8 cellular contexts compared by ENCODE assay signal in the genomic region with DNA sequence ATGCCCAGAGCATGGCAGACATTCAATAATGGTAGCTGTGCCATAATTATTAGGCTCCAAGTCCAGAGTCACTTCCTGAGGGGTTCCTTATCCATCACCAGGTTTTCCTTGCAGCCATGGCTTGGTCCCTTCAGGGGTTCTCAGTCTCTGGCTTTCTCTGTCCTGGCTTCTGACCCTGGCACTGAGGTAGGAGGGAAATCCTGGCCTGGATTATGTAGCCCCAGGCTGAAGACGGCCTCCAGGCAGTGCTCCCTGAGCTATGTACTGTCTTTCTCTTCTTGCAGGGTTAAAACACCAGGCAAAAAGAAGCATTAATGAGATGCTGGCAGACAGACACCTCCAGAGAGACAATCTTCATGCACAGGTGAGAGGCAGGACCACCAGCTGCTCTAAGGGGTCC. TPM values are rescaled to one million over a fixed set of nuclear protein-coding genes. Genes with fewer than 3 reads are reported as not detected.
DNase-seq lines count a peak whose midpoint lies in the region; ATAC-seq, FAIRE-seq and TF ChIP-seq lines count a peak whose summit lies in the region.

No MANE protein-coding gene starts in this region.

- H3K4me1 ChIP-seq in Karpas-422 (ENCODE audit: low read length), result no peaks in the 10 kb centered on the region
- H3K4me1 ChIP-seq in pancreas, result no peaks in the 10 kb centered on the region

- no peak overlapping the region for H3K9ac ChIP-seq in Karpas-422 (ENCODE audit: low read length)

- no peaks in the 10 kb centered on the region for H3K27me3 Mint-ChIP-seq in activated CD4-positive, alpha-beta memory T cell treated with anti-CD3 and anti-CD28 coated beads for 36 hours
- H3K27me3 Mint-ChIP-seq in activated CD4-positive, alpha-beta memory T cell treated with anti-CD3 and anti-CD28 coated beads, Interleukin-2, amount 10 ng/mL, durations not matched to agents 7 days and 5 days, result no peaks in the 10 kb centered on the region

- no peak for FAIRE-seq in pancreas (lab: Jason Lieb, UNC)

- H3K36me3 ChIP-seq in Karpas-422 (ENCODE audit: insufficient read depth, low read length), result no peaks in the 10 kb centered on the region
- H3K36me3 ChIP-seq in pancreas, result no peaks in the 10 kb centered on the region

- H3K9me2 ChIP-seq in Karpas-422 (replicated peaks; ENCODE audit: insufficient read depth, low read length), result no peaks in the 10 kb centered on the region

- H3K4me2 ChIP-seq in Karpas-422 (ENCODE audit: low read depth, low read length, poor library complexity, severe bottlenecking), result no peak overlapping the region

- POLR2A ChIA-PET in activated CD4-positive, alpha-beta memory T cell treated with anti-CD3 and anti-CD28 coated beads for 36 hours (lab: Charles Lee), result no interaction called here
- POLR2A ChIA-PET in activated CD4-positive, alpha-beta memory T cell treated with anti-CD3 and anti-CD28 coated beads, Interleukin-2, amount 10 ng/mL, durations not matched to agents 7 days and 5 days (lab: Charles Lee), result no interaction called here

- no peaks in the 10 kb centered on the region for H3K9me3 Mint-ChIP-seq in activated CD4-positive, alpha-beta memory T cell treated with anti-CD3 and anti-CD28 coated beads for 36 hours
- no peaks in the 10 kb centered on the region for H3K9me3 Mint-ChIP-seq in activated CD4-positive, alpha-beta memory T cell treated with anti-CD3 and anti-CD28 coated beads, Interleukin-2, amount 10 ng/mL, durations not matched to agents 7 days and 5 days

- H4K20me1 ChIP-seq in Karpas-422 (ENCODE audit: insufficient read depth, low read depth, low read length), result no peaks in the 10 kb centered on the region; the same call in 1 of the 2 replicates

- CTCF ChIA-PET in activated CD4-positive, alpha-beta memory T cell treated with anti-CD3 and anti-CD28 coated beads for 36 hours (lab: Charles Lee), result interaction anchor here (9.3 kb wide), 1 partner anchor 114 kb away, joined by 196 read pairs; no protein-coding TSS in a partner anchor
- CTCF ChIA-PET in activated CD4-positive, alpha-beta memory T cell treated with anti-CD3 and anti-CD28 coated beads, Interleukin-2, amount 10 ng/mL, durations not matched to agents 7 days and 5 days (lab: Charles Lee), result interaction anchor here (0.6 to 1.6 kb wide), 2 partner anchors 105 to 114 kb away, joined by 3 read pairs; no protein-coding TSS in a partner anchor

- ATAC-seq in pancreas (peak; percentile 64 to 81 (median 78)), GM19351 (IDR thresholded peaks at IDR 0.05; ENCODE audit: unreplicated experiment) (no peak)

- no peak for TF ChIP-seq CTCF in pancreas (IDR thresholded peaks at IDR 0.05)

- DNase-seq in activated CD4-positive, alpha-beta memory T cell treated with anti-CD3 and anti-CD28 coated beads for 36 hours, result peak; percentile 26
- no peak for DNase-seq in activated CD4-positive, alpha-beta memory T cell treated with anti-CD3 and anti-CD28 coated beads, Interleukin-2, amount 10 ng/mL, durations not matched to agents 7 days and 5 days
- DNase-seq in Karpas-422 (peak; percentile 88), SHP77 (lab: John Stamatoyannopoulos, UW) (peak; percentile 41 to 64), erythroblast (lab: John Stamatoyannopoulos, UW) (peak; percentile 63 to 68), pancreas (peak in 4 of 6 donors; percentile 30 to 66 (median 42)), GOT3 (lab: John Stamatoyannopoulos, UW) (no peak)

- H3K36me3 Mint-ChIP-seq in activated CD4-positive, alpha-beta memory T cell treated with anti-CD3 and anti-CD28 coated beads for 36 hours, result no peaks in the 10 kb centered on the region
- no peaks in the 10 kb centered on the region for H3K36me3 Mint-ChIP-seq in activated CD4-positive, alpha-beta memory T cell treated with anti-CD3 and anti-CD28 coated beads, Interleukin-2, amount 10 ng/mL, durations not matched to agents 7 days and 5 days (ENCODE audit: low read depth)

- H3K4me3 ChIP-seq in Karpas-422 (ENCODE audit: low read length) (no peak overlapping the region), pancreas (no peak overlapping the region)

- WGBS in pancreas, 2 donors, result 27% methylated on average over 1 of the region's 1 CpG

- H3K79me2 ChIP-seq in Karpas-422 (ENCODE audit: low read length), result no peaks in the 10 kb centered on the region

- no peaks in the 10 kb centered on the region for H3K4me1 Mint-ChIP-seq in activated CD4-positive, alpha-beta memory T cell treated with anti-CD3 and anti-CD28 coated beads for 36 hours (ENCODE audit: low read depth)
- H3K4me1 Mint-ChIP-seq in activated CD4-positive, alpha-beta memory T cell treated with anti-CD3 and anti-CD28 coated beads, Interleukin-2, amount 10 ng/mL, durations not matched to agents 7 days and 5 days, result no peaks in the 10 kb centered on the region

- no peak overlapping the region for H3K27ac Mint-ChIP-seq in activated CD4-positive, alpha-beta memory T cell treated with anti-CD3 and anti-CD28 coated beads for 36 hours
- H3K27ac Mint-ChIP-seq in activated CD4-positive, alpha-beta memory T cell treated with anti-CD3 and anti-CD28 coated beads, Interleukin-2, amount 10 ng/mL, durations not matched to agents 7 days and 5 days, result no peak overlapping the region

- H3K9me3 ChIP-seq in Karpas-422 (ENCODE audit: low read length) (no peaks in the 10 kb centered on the region), pancreas (no peaks in the 10 kb centered on the region)

- intact Hi-C loops in activated CD4-positive, alpha-beta memory T cell treated with anti-CD3 and anti-CD28 coated beads for 36 hours (cut with micrococcal nuclease), result no loop called here
- intact Hi-C loops in pancreas (cut with DNase I), result loop anchor here in 2 of 3 donors (5.0 kb wide), 3 partner anchors 112 to 182 kb away; no protein-coding TSS in a partner anchor

- H3K4me3 Mint-ChIP-seq in activated CD4-positive, alpha-beta memory T cell treated with anti-CD3 and anti-CD28 coated beads for 36 hours, result no peak overlapping the region
- no peak overlapping the region for H3K4me3 Mint-ChIP-seq in activated CD4-positive, alpha-beta memory T cell treated with anti-CD3 and anti-CD28 coated beads, Interleukin-2, amount 10 ng/mL, durations not matched to agents 7 days and 5 days

- H3K27me3 ChIP-seq in Karpas-422 (ENCODE audit: low read length) (no peaks in the 10 kb centered on the region), pancreas (no peaks in the 10 kb centered on the region)

- TF ChIP-seq POLR2A in erythroblast (IDR thresholded peaks at IDR 0.05; ENCODE audit: low read length), result no peak

- H3K27ac ChIP-seq in Karpas-422 (ENCODE audit: low read length) (no peak overlapping the region), pancreas (no peak overlapping the region)

- no peak overlapping the region for H2AFZ ChIP-seq in Karpas-422 (ENCODE audit: low read length)

RNA-seq across cellular contexts. Expression of gene PADI3, which starts 9.5 kb away (rescaled TPM):
- not detected for total RNA-seq in activated CD4-positive, alpha-beta memory T cell treated with anti-CD3 and anti-CD28 coated beads for 36 hours
- total RNA-seq in activated CD4-positive, alpha-beta memory T cell treated with anti-CD3 and anti-CD28 coated beads, Interleukin-2, amount 10 ng/mL, durations not matched to agents 7 days and 5 days, result not detected
- total RNA-seq in Karpas-422 (2014; rRNA removed; shearing (Covaris generic); ENCODE audit: low replicate concordance), result not detected in 2 replicates
- not detected for total RNA-seq in pancreas
- not detected for polyA plus RNA-seq in pancreas

RNA-seq across cellular contexts. Expression of gene PADI1, which starts 34.5 kb away (rescaled TPM):
- total RNA-seq in activated CD4-positive, alpha-beta memory T cell treated with anti-CD3 and anti-CD28 coated beads for 36 hours, result not detected
- not detected for total RNA-seq in activated CD4-positive, alpha-beta memory T cell treated with anti-CD3 and anti-CD28 coated beads, Interleukin-2, amount 10 ng/mL, durations not matched to agents 7 days and 5 days
- total RNA-seq in Karpas-422 (2014; rRNA removed; shearing (Covaris generic); ENCODE audit: low replicate concordance), result not detected in 2 replicates
- total RNA-seq in pancreas, result not detected
- polyA plus RNA-seq in pancreas, result under 1 TPM in 1 of 2 donors, not detected in 1; 0.23 TPM

Comparison
In these comparisons a context has a peak if more than half of its experiments do, and no peak if none do; other contexts are left out.
1. DNase-seq: peak in activated CD4-positive, alpha-beta memory T cell treated with anti-CD3 and anti-CD28 coated beads for 36 hours (single experiment), Karpas-422 (single experiment), SHP77 (2 of 2), erythroblast (2 of 2) and pancreas (4 of 6); none in activated CD4-positive, alpha-beta memory T cell treated with anti-CD3 and anti-CD28 coated beads, Interleukin-2, amount 10 ng/mL, durations not matched to agents 7 days and 5 days (single experiment) and GOT3 (single experiment).